In genomic region chr6:24273471-24273870, GRCh38 we compare ENCODE assay signal across 20 cellular contexts.
A peak's percentile ranks its signal among the peaks of the same experiment; 100 is the strongest.
DNase-seq lines count a peak whose midpoint lies in the region; ATAC-seq and TF ChIP-seq lines count a peak whose summit lies in the region.
"Had no signal": no experiment of that assay in that cellular context is flagged by ENCODE, and none has a peak within 500 bp of the region (broad histone marks: within the 10 kb centered on the region; RNA-seq: fewer than 3 reads in every experiment).

No MANE protein-coding gene starts in this region.

- DNase-seq in NCI-H1417 (lab: John Stamatoyannopoulos, UW) (peak; percentile 25 to 94 (median 27)), NCI-H1417 treated with DMSO at 0.1 percent for 48 hours (lab: John Stamatoyannopoulos, UW) (no peak), NCI-H510A (lab: John Stamatoyannopoulos, UW) (peak; percentile 28), fibroblast of mammary gland (ENCODE audit: low read depth) (peak; percentile 65), type B pancreatic cell (ENCODE audit: extremely low spot score, unreplicated experiment) (no peak), NCI-H526 treated with DMSO at 0.1 percent for 48 hours (lab: John Stamatoyannopoulos, UW) (no peak)
- no peak for DNase-seq in activated naive CD8-positive, alpha-beta T cell treated with anti-CD3 and anti-CD28 coated beads, Interleukin-2, amount 50 U/mL, for 24 hours
- DNase-seq: activated CD4-positive, alpha-beta T cell treated with anti-CD3 and anti-CD28 coated beads, Interleukin-2, amount 10 ng/mL, durations not matched to agents 24 days and 14 days; brain microvascular endothelial cell; effector memory CD4-positive, alpha-beta T cell; heart right ventricle; left lung; NCI-H2081 had no signal

- peaks cover 55% of the 10 kb centered on the region for H3K4me1 Mint-ChIP-seq in type B pancreatic cell (ENCODE audit: unreplicated experiment)
- H3K4me1 Mint-ChIP-seq in activated naive CD8-positive, alpha-beta T cell treated with anti-CD3 and anti-CD28 coated beads, Interleukin-2, amount 50 U/mL, for 24 hours = no peaks in the 10 kb centered on the region
- H3K4me1 Mint-ChIP-seq: activated CD4-positive, alpha-beta T cell treated with anti-CD3 and anti-CD28 coated beads, Interleukin-2, amount 10 ng/mL, durations not matched to agents 24 days and 14 days; neural crest cell had no signal

- peak overlapping the region; percentile 85 for H3K27ac Mint-ChIP-seq in type B pancreatic cell
- H3K27ac Mint-ChIP-seq in activated naive CD8-positive, alpha-beta T cell treated with anti-CD3 and anti-CD28 coated beads, Interleukin-2, amount 50 U/mL, for 24 hours = no peak overlapping the region
- H3K27ac Mint-ChIP-seq: activated CD4-positive, alpha-beta T cell treated with anti-CD3 and anti-CD28 coated beads, Interleukin-2, amount 10 ng/mL, durations not matched to agents 24 days and 14 days; activated T-helper 2 cell treated with anti-CD3 and anti-CD28 coated beads, Interferon-gamma antibody, Interleukin-2, Interleukin-4, amounts not matched to agents 10 μg/mL and 5 μg/mL and 100 μg/mL, durations not matched to agents 14 hours and 24 hours and 36 hours; T-helper 1 cell treated with Interleukin-12 subunit alpha and Interleukin-12 subunit beta and Interleukin-4 antibody, amounts not matched to agents 30 μg/mL and 1 μg/mL, for 36 hours had no signal

- ATAC-seq in activated naive CD8-positive, alpha-beta T cell treated with anti-CD3 and anti-CD28 coated beads, Interleukin-2, amount 50 U/mL, for 24 hours = no peak
- ATAC-seq in HG02763 (IDR thresholded peaks at IDR 0.05; ENCODE audit: unreplicated experiment) = no peak
- ATAC-seq: A549, heart right ventricle, left lung had no signal

- TF ChIP-seq CTCF in fibroblast of mammary gland (conservative IDR thresholded peaks at IDR 0.05; ENCODE audit: control insufficient read depth, insufficient read depth, low read depth, low read length) (no peak), type B pancreatic cell (conservative IDR thresholded peaks at IDR 0.05) (no peak)

- H3K4me3 Mint-ChIP-seq in type B pancreatic cell = peak overlapping the region; percentile 62
- no peak overlapping the region for H3K4me3 Mint-ChIP-seq in activated naive CD8-positive, alpha-beta T cell treated with anti-CD3 and anti-CD28 coated beads, Interleukin-2, amount 50 U/mL, for 24 hours
- H3K4me3 Mint-ChIP-seq: activated CD4-positive, alpha-beta T cell treated with anti-CD3 and anti-CD28 coated beads, Interleukin-2, amount 10 ng/mL, durations not matched to agents 24 days and 14 days; neural crest cell; T-helper 1 cell treated with Interleukin-12 subunit alpha and Interleukin-12 subunit beta and Interleukin-4 antibody, amounts not matched to agents 30 μg/mL and 1 μg/mL, for 36 hours had no signal

- H3K27me3 Mint-ChIP-seq in type B pancreatic cell = no peaks in the 10 kb centered on the region
- H3K27me3 Mint-ChIP-seq in activated naive CD8-positive, alpha-beta T cell treated with anti-CD3 and anti-CD28 coated beads, Interleukin-2, amount 50 U/mL, for 24 hours = peaks cover 1% of the 10 kb centered on the region

- no peaks in the 10 kb centered on the region for H3K9me3 Mint-ChIP-seq in type B pancreatic cell
- no peaks in the 10 kb centered on the region for H3K9me3 Mint-ChIP-seq in activated naive CD8-positive, alpha-beta T cell treated with anti-CD3 and anti-CD28 coated beads, Interleukin-2, amount 50 U/mL, for 24 hours
- H3K9me3 Mint-ChIP-seq: activated CD4-positive, alpha-beta T cell treated with anti-CD3 and anti-CD28 coated beads, Interleukin-2, amount 10 ng/mL, durations not matched to agents 24 days and 14 days; activated T-helper 2 cell treated with anti-CD3 and anti-CD28 coated beads, Interferon-gamma antibody, Interleukin-2, Interleukin-4, amounts not matched to agents 10 μg/mL and 5 μg/mL and 100 μg/mL, durations not matched to agents 14 hours and 24 hours and 36 hours; neural crest cell; T-helper 1 cell treated with Interleukin-12 subunit alpha and Interleukin-12 subunit beta and Interleukin-4 antibody, amounts not matched to agents 30 μg/mL and 1 μg/mL, for 36 hours had no signal

- H3K4me3 ChIP-seq in fibroblast of mammary gland (ENCODE audit: control insufficient read depth, low read depth, low read length) = no peak overlapping the region
- H3K4me3 ChIP-seq: A549, heart right ventricle, left lung, PC-9, thoracic aorta had no signal

- no peaks in the 10 kb centered on the region for H3K36me3 Mint-ChIP-seq in type B pancreatic cell
- H3K36me3 Mint-ChIP-seq in activated naive CD8-positive, alpha-beta T cell treated with anti-CD3 and anti-CD28 coated beads, Interleukin-2, amount 50 U/mL, for 24 hours (ENCODE audit: low read depth) = no peaks in the 10 kb centered on the region

Comparison
In these comparisons a context has a peak if more than half of its experiments do, and no peak if none do; other contexts are left out.
1. DNase-seq: peak in NCI-H1417 (3 of 3), NCI-H510A (single experiment) and fibroblast of mammary gland (single experiment); none in NCI-H1417 treated with DMSO at 0.1 percent for 48 hours (single experiment), type B pancreatic cell (single experiment), activated naive CD8-positive, alpha-beta T cell treated with anti-CD3 and anti-CD28 coated beads, Interleukin-2, amount 50 U/mL, for 24 hours (single experiment) and NCI-H526 treated with DMSO at 0.1 percent for 48 hours (single experiment).